ENCODE assay signal across 1 cellular context in the genomic region with DNA sequence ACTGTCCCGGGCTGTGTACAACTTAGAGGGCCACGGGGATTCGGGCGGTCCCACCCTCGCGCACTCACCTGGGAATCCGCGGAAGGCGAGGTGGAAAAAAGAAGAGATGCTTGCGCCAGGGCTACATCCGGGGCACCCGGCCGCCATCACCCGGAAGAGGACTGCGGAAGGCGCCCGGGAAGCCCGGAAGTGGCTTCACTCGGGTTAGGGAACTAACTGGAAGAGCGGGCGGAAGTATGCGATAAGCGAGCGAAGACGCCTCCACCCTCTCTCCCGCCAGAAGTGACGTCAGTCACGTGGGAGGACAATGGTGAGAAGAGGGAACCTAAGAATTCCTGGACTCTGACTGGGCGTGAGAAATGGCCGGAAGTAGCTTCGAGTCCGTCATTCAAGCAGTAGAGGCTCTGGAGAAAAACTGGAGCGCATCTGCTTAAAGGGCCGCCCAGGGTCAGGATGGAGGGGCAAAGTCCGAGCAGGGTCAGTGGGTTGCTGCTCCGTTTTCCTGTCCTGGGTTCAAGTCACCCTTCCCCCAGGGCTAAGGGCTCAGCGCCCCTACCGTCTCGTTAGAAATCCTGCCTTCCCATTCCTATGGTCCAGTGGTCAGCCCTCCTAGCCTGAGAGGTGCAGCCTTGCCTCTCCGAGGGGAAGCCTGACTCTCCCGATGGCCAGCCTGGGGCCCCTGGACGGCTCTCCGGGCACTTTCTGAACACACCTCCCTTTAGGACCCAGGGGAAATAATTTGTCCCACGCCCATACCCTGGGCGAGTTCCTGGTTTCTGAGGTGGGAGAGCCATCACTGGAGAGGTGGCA.
TF ChIP-seq lines count a peak whose summit lies in the region.

A gene (minus strand): TSS at position 165 of the 810 bp plus-strand sequence. CDS start 627 bp downstream, outside the sequence.

TF ChIP-seq in GM23338, 12 proteins besides CTCF, POLR2A, EP300 and RAD21:
- TF ChIP-seq, protein P1, sequence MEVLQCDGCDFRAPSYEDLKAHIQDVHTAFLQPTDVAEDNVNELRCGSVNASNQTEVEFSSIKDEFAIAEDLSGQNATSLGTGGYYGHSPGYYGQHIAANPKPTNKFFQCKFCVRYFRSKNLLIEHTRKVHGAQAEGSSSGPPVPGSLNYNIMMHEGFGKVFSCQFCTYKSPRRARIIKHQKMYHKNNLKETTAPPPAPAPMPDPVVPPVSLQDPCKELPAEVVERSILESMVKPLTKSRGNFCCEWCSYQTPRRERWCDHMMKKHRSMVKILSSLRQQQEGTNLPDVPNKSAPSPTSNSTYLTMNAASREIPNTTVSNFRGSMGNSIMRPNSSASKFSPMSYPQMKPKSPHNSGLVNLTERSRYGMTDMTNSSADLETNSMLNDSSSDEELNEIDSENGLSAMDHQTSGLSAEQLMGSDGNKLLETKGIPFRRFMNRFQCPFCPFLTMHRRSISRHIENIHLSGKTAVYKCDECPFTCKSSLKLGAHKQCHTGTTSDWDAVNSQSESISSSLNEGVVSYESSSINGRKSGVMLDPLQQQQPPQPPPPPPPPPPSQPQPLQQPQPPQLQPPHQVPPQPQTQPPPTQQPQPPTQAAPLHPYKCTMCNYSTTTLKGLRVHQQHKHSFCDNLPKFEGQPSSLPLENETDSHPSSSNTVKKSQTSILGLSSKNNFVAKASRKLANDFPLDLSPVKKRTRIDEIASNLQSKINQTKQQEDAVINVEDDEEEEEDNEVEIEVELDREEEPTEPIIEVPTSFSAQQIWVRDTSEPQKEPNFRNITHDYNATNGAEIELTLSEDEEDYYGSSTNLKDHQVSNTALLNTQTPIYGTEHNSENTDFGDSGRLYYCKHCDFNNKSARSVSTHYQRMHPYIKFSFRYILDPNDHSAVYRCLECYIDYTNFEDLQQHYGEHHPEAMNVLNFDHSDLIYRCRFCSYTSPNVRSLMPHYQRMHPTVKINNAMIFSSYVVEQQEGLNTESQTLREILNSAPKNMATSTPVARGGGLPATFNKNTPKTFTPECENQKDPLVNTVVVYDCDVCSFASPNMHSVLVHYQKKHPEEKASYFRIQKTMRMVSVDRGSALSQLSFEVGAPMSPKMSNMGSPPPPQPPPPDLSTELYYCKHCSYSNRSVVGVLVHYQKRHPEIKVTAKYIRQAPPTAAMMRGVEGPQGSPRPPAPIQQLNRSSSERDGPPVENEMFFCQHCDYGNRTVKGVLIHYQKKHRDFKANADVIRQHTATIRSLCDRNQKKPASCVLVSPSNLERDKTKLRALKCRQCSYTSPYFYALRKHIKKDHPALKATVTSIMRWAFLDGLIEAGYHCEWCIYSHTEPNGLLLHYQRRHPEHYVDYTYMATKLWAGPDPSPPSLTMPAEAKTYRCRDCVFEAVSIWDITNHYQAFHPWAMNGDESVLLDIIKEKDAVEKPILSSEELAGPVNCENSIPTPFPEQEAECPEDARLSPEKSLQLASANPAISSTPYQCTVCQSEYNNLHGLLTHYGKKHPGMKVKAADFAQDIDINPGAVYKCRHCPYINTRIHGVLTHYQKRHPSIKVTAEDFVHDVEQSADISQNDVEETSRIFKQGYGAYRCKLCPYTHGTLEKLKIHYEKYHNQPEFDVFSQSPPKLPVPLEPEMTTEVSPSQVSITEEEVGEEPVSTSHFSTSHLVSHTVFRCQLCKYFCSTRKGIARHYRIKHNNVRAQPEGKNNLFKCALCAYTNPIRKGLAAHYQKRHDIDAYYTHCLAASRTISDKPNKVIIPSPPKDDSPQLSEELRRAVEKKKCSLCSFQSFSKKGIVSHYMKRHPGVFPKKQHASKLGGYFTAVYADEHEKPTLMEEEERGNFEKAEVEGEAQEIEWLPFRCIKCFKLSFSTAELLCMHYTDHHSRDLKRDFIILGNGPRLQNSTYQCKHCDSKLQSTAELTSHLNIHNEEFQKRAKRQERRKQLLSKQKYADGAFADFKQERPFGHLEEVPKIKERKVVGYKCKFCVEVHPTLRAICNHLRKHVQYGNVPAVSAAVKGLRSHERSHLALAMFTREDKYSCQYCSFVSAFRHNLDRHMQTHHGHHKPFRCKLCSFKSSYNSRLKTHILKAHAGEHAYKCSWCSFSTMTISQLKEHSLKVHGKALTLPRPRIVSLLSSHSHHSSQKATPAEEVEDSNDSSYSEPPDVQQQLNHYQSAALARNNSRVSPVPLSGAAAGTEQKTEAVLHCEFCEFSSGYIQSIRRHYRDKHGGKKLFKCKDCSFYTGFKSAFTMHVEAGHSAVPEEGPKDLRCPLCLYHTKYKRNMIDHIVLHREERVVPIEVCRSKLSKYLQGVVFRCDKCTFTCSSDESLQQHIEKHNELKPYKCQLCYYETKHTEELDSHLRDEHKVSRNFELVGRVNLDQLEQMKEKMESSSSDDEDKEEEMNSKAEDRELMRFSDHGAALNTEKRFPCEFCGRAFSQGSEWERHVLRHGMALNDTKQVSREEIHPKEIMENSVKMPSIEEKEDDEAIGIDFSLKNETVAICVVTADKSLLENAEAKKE (CRISPR knock-in tag; IDR thresholded peaks at IDR 0.05) = no peak
- no peak for TF ChIP-seq EZH2 (IDR thresholded peaks at IDR 0.05; ENCODE audit: low read depth, unreplicated experiment)
- no peak for TF ChIP-seq EZH2phosphoT487 (IDR thresholded peaks at IDR 0.05; ENCODE audit: unreplicated experiment)
- peak; percentile 95 for TF ChIP-seq CREB1 (CRISPR knock-in tag; IDR thresholded peaks at IDR 0.05; ENCODE audit: low read depth)
- no peak for TF ChIP-seq STAT1 (IDR thresholded peaks at IDR 0.05; ENCODE audit: unreplicated experiment)
- TF ChIP-seq, protein P2, sequence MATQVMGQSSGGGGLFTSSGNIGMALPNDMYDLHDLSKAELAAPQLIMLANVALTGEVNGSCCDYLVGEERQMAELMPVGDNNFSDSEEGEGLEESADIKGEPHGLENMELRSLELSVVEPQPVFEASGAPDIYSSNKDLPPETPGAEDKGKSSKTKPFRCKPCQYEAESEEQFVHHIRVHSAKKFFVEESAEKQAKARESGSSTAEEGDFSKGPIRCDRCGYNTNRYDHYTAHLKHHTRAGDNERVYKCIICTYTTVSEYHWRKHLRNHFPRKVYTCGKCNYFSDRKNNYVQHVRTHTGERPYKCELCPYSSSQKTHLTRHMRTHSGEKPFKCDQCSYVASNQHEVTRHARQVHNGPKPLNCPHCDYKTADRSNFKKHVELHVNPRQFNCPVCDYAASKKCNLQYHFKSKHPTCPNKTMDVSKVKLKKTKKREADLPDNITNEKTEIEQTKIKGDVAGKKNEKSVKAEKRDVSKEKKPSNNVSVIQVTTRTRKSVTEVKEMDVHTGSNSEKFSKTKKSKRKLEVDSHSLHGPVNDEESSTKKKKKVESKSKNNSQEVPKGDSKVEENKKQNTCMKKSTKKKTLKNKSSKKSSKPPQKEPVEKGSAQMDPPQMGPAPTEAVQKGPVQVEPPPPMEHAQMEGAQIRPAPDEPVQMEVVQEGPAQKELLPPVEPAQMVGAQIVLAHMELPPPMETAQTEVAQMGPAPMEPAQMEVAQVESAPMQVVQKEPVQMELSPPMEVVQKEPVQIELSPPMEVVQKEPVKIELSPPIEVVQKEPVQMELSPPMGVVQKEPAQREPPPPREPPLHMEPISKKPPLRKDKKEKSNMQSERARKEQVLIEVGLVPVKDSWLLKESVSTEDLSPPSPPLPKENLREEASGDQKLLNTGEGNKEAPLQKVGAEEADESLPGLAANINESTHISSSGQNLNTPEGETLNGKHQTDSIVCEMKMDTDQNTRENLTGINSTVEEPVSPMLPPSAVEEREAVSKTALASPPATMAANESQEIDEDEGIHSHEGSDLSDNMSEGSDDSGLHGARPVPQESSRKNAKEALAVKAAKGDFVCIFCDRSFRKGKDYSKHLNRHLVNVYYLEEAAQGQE (IDR thresholded peaks at IDR 0.05; ENCODE audit: unreplicated experiment) = no peak
- no peak for TF ChIP-seq ZNF331 (CRISPR knock-in tag; IDR thresholded peaks at IDR 0.05; ENCODE audit: low read depth)
- TF ChIP-seq ZNF114 (CRISPR knock-in tag; IDR thresholded peaks at IDR 0.05) = no peak
- TF ChIP-seq NANOG (IDR thresholded peaks at IDR 0.05; ENCODE audit: borderline replicate concordance) = no peak
- TF ChIP-seq JUNB (IDR thresholded peaks at IDR 0.05; ENCODE audit: unreplicated experiment) = no peak
- TF ChIP-seq, protein P3, sequence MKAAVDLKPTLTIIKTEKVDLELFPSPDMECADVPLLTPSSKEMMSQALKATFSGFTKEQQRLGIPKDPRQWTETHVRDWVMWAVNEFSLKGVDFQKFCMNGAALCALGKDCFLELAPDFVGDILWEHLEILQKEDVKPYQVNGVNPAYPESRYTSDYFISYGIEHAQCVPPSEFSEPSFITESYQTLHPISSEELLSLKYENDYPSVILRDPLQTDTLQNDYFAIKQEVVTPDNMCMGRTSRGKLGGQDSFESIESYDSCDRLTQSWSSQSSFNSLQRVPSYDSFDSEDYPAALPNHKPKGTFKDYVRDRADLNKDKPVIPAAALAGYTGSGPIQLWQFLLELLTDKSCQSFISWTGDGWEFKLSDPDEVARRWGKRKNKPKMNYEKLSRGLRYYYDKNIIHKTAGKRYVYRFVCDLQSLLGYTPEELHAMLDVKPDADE (IDR thresholded peaks at IDR 0.05) = peak; percentile 91
- peak; percentile 68 for TF ChIP-seq POLR2AphosphoS5 (IDR thresholded peaks at IDR 0.05; ENCODE audit: low read depth)
